Comparison of ENCODE assay signal across 19 cellular contexts in genomic region chr3:29540544-29540943, GRCh38.
A peak's percentile ranks its signal among the peaks of the same experiment; 100 is the strongest.
DNase-seq lines count a peak whose midpoint lies in the region; ATAC-seq, FAIRE-seq and TF ChIP-seq lines count a peak whose summit lies in the region.
"Had no signal": no experiment of that assay in that cellular context is flagged by ENCODE, and none has a peak within 500 bp of the region (broad histone marks: within the 10 kb centered on the region; RNA-seq: fewer than 3 reads in every experiment).

No MANE protein-coding gene starts in this region.

- no peak for DNase-seq in IMR-90
- no peak for DNase-seq in GM12878 (ENCODE audit: low read depth, low spot score)
- no peak for DNase-seq in thyroid gland
- DNase-seq in dermis blood vessel endothelial cell, result no peak
- DNase-seq in lower leg skin (ENCODE audit: low spot score in 2 of 2), result no peak
- no peak for DNase-seq in NOMO-1 treated with dmso at 0.1 percent for 144 hours (lab: John Stamatoyannopoulos, UW; ENCODE audit: unreplicated experiment)
- DNase-seq: Caco-2; CD4-positive, CD25-positive, alpha-beta regulatory T cell; CD8-positive, alpha-beta T cell; DMS153; DND-41; GM23248; H7; HCEC 1CT had no signal

- BruUV-seq in IMR-90 (replicated peaks; lab: Mats Ljungman, UMichigan), result no TSS peak
- BruUV-seq in GM12878 (replicated peaks; lab: Mats Ljungman, UMichigan), result no TSS peak

- no peak overlapping the region for H2BK5ac ChIP-seq in IMR-90 (ENCODE audit: low read depth, low read length, poor library complexity, severe bottlenecking)

- no peak overlapping the region for H2AK5ac ChIP-seq in IMR-90 (ENCODE audit: low read depth, low read length)

- H3K4me2 ChIP-seq in IMR-90 (ENCODE audit: low read depth, low read length), result no peak overlapping the region
- H3K4me2 ChIP-seq in GM12878 (ENCODE audit: control insufficient read depth, insufficient read depth), result no peak overlapping the region
- H3K4me2 ChIP-seq: BLaER1 had no signal

- no peak overlapping the region for H2BK20ac ChIP-seq in IMR-90 (ENCODE audit: low read depth, low read length)

- no peak overlapping the region for H3K14ac ChIP-seq in IMR-90 (replicated peaks; ENCODE audit: low read depth, low read length)

- H3K9me1 ChIP-seq in IMR-90 (ENCODE audit: insufficient read depth, low read length), result peaks cover 3% of the 10 kb centered on the region; the same call in 1 of the 2 replicates

- H3K79me1 ChIP-seq in IMR-90 (ENCODE audit: low read depth in 1 of 2, low read length in 2 of 2), result peaks cover 20 to 23% of the 10 kb centered on the region in 2 experiments; a peak in 2 of 4 replicates

- no peak overlapping the region; the same call in 1 of the 2 replicates for H3K23ac ChIP-seq in IMR-90 (ENCODE audit: low read depth, low read length)

- no peak overlapping the region for H4K5ac ChIP-seq in IMR-90 (ENCODE audit: low read depth, low read length)

- H2BK15ac ChIP-seq in IMR-90 (ENCODE audit: low read depth, low read length), result no peak overlapping the region

- RAD21 ChIA-PET in GM12878 (lab: Charles Lee; ENCODE audit: unreplicated experiment), result interaction anchor here (0.7 kb wide), 1 partner anchor 62 kb away, joined by 3 read pairs; no protein-coding TSS in a partner anchor

- SMC1A ChIA-PET in GM12878 (lab: Charles Lee; ENCODE audit: uncharacterized antibody, unreplicated experiment), result interaction anchor here (1.0 to 1.7 kb wide), 3 partner anchors 9 to 18 kb away, joined by 3 to 5 read pairs (median 5); no protein-coding TSS in a partner anchor

- no peak overlapping the region for H3K4ac ChIP-seq in IMR-90 (ENCODE audit: low read depth, low read length)

- H2AFZ ChIP-seq in IMR-90 (replicated peaks; ENCODE audit: low read length, poor library complexity), result no peak overlapping the region
- H2AFZ ChIP-seq in GM12878 (ENCODE audit: control insufficient read depth, low read depth, low read length), result no peak overlapping the region
- H2AFZ ChIP-seq: GM23248 had no signal

- intact Hi-C loops in IMR-90 (cut with micrococcal nuclease) (no loop called here), GM12878 (cut with micrococcal nuclease; ENCODE audit: unreplicated experiment) (no loop called here), thyroid gland (cut with DNase I) (no loop called here), lower leg skin (cut with DNase I; ENCODE audit: low total_unique reads) (no loop called here)

- no peak overlapping the region for H3K4me3 ChIP-seq in IMR-90 (ENCODE audit: insufficient read depth, low read depth, low read length)
- H3K4me3 ChIP-seq in GM12878, result no peak overlapping the region
- H3K4me3 ChIP-seq in thyroid gland (replicated peaks in 1 of 3), result no peak overlapping the region
- no peak overlapping the region for H3K4me3 ChIP-seq in lower leg skin (ENCODE audit: low read depth, poor library complexity, severe bottlenecking)
- H3K4me3 ChIP-seq: BLaER1, GM23248 had no signal

- dilution Hi-C loops in IMR-90 (cut with HindIII; ENCODE audit: low sequenced_read_pairs, unreplicated experiment), result no loop called here

- no peaks in the 10 kb centered on the region for H3K79me2 ChIP-seq in GM12878 (ENCODE audit: control insufficient read depth, insufficient read depth, low read length)

- H2AK9ac ChIP-seq in IMR-90 (replicated peaks; ENCODE audit: low read depth, low read length, poor library complexity), result no peak overlapping the region

- CTCF ChIA-PET in IMR-90 (lab: Yijun Ruan, JAX) (interaction anchor here (1.0 kb wide), 1 partner anchor 9 kb away, joined by 4 read pairs; no protein-coding TSS in a partner anchor), GM12878 (lab: Yijun Ruan, JAX) (interaction anchor here (1.2 kb wide), 1 partner anchor 12 kb away, joined by 5 read pairs; no protein-coding TSS in a partner anchor)

- no peak overlapping the region for H4K91ac ChIP-seq in IMR-90 (ENCODE audit: insufficient read depth, low read depth, low read length)

- H3K27ac ChIP-seq in IMR-90 (ENCODE audit: insufficient read depth, low read length), result no peak overlapping the region
- H3K27ac ChIP-seq in GM12878 (ENCODE audit: control insufficient read depth, insufficient read depth), result no peak overlapping the region
- H3K27ac ChIP-seq in thyroid gland, result peak overlapping the region in 2 of 3 donors; percentile 30 to 53
- H3K27ac ChIP-seq: BLaER1, C4-2B, GM23248 had no signal

- in situ Hi-C loops in IMR-90 (cut with MboI; ENCODE audit: low sequenced_read_pairs), result no loop called here
- in situ Hi-C loops in GM12878 (cut with MboI), result no loop called here

- no peak for FAIRE-seq in GM12878 (lab: Jason Lieb, UNC)
- FAIRE-seq: GM12891, GM18507, H1 had no signal

- TF ChIP-seq EP300 in GM12878 (IDR thresholded peaks at IDR 0.05; ENCODE audit: borderline replicate concordance in 1 of 2, control insufficient read depth in 1 of 2, low read depth in 2 of 2, low read length in 2 of 2), result no peak

- no peak for ATAC-seq in IMR-90 (ENCODE audit: low read depth)
- peak; percentile 59; the same call in 2 of the 3 replicates for ATAC-seq in GM12878
- ATAC-seq: CD8-positive, alpha-beta T cell had no signal

- H4K20me1 ChIP-seq in IMR-90 (ENCODE audit: insufficient read depth, low read length), result peaks cover 4% of the 10 kb centered on the region; the same call in 1 of the 2 replicates
- H4K20me1 ChIP-seq in GM12878 (ENCODE audit: control insufficient read depth, insufficient read depth), result no peaks in the 10 kb centered on the region
- H4K20me1 ChIP-seq: BLaER1 had no signal

- H3K9me3 ChIP-seq in IMR-90 (ENCODE audit: control insufficient read depth, insufficient read depth, low read length), result no peaks in the 10 kb centered on the region
- no peaks in the 10 kb centered on the region for H3K9me3 ChIP-seq in GM12878 (replicated peaks; ENCODE audit: control insufficient read depth, insufficient read depth, low read length)
- no peaks in the 10 kb centered on the region for H3K9me3 ChIP-seq in thyroid gland
- H3K9me3 ChIP-seq: BLaER1, Caco-2 had no signal

- no peak overlapping the region for H3K56ac ChIP-seq in IMR-90 (ENCODE audit: extremely low read depth, insufficient read depth, low read length)

- H3K27me3 ChIP-seq in IMR-90 (ENCODE audit: control insufficient read depth, insufficient read depth, low read length) (no peaks in the 10 kb centered on the region), GM12878 (replicated peaks in 1 of 2; ENCODE audit: control insufficient read depth in 2 of 2, insufficient read depth in 2 of 2, low read length in 1 of 2) (no peaks in the 10 kb centered on the region), thyroid gland (no peaks in the 10 kb centered on the region)
- H3K27me3 ChIP-seq: BLaER1 had no signal

- TF ChIP-seq CTCF in IMR-90 (conservative IDR thresholded peaks at IDR 0.05; ENCODE audit: low read depth, low read length) (no peak), GM12878 (IDR thresholded peaks at IDR 0.05 in 2 of 3, conservative IDR thresholded peaks at IDR 0.05 in 1 of 3; ENCODE audit: control insufficient read depth in 2 of 3, extremely low read depth in 1 of 3, insufficient read depth in 1 of 3, low read depth in 3 of 3, low read length in 3 of 3) (no peak), thyroid gland (IDR thresholded peaks at IDR 0.05) (no peak), lower leg skin (IDR thresholded peaks at IDR 0.05) (no peak)

- POLR2A ChIA-PET in IMR-90 (lab: Charles Lee; ENCODE audit: unreplicated experiment) (no interaction called here), GM12878 (lab: Charles Lee) (no interaction called here)

- peak overlapping the region; percentile 25; the same call in 1 of the 2 replicates for H3K18ac ChIP-seq in IMR-90 (ENCODE audit: low read depth, low read length)

- H4K8ac ChIP-seq in IMR-90 (ENCODE audit: low read depth in 2 of 2, low read length in 2 of 2), result no peak overlapping the region

- no peak for TF ChIP-seq RAD21 in IMR-90 (IDR thresholded peaks at IDR 0.05; ENCODE audit: low read length)
- no peak for TF ChIP-seq RAD21 in GM12878 (IDR thresholded peaks at IDR 0.05; ENCODE audit: insufficient read depth, low read depth, low read length)

- H3K9ac ChIP-seq in IMR-90 (ENCODE audit: low read depth, low read length), result no peak overlapping the region
- H3K9ac ChIP-seq in GM12878 (ENCODE audit: control insufficient read depth, insufficient read depth, low read length), result no peak overlapping the region
- H3K9ac ChIP-seq: BLaER1, GM23248 had no signal

- WGBS in IMR-90 (ENCODE audit: extremely low coverage in 2 of 2, insufficient read length in 1 of 2), 2 experiments, result no CpG with 5 or more reads among the region's 5 CpGs
- WGBS in GM12878 (ENCODE audit: insufficient coverage, insufficient replicate concordance, low lambda C conversion rate, missing lambda C conversion rate), result 64% methylated on average over 5 of the region's 5 CpGs
- WGBS in thyroid gland, 2 donors, result 97 to 98% methylated on average over 5 of the region's 5 CpGs
- 95 to 99% methylated on average over 5 of the region's 5 CpGs for WGBS in lower leg skin, 2 donors

- no peak overlapping the region for H2BK120ac ChIP-seq in IMR-90 (ENCODE audit: low read depth, low read length)

- H3K36me3 ChIP-seq in IMR-90 (ENCODE audit: control insufficient read depth, insufficient read depth, low read length) (no peaks in the 10 kb centered on the region; the same call in 1 of the 2 replicates), GM12878 (ENCODE audit: control insufficient read depth in 2 of 2, insufficient read depth in 2 of 2, low read length in 1 of 2) (no peaks in the 10 kb centered on the region), thyroid gland (no peaks in the 10 kb centered on the region)
- H3K36me3 ChIP-seq: BLaER1 had no signal

- TF ChIP-seq POLR2A in IMR-90 (IDR thresholded peaks at IDR 0.05; ENCODE audit: low read depth, low read length) (no peak), GM12878 (IDR thresholded peaks at IDR 0.05; ENCODE audit: low read depth, low read length) (no peak), thyroid gland (IDR thresholded peaks at IDR 0.05) (no peak), lower leg skin (IDR thresholded peaks at IDR 0.05) (no peak)

- no peaks in the 10 kb centered on the region for H3K4me1 ChIP-seq in IMR-90 (ENCODE audit: control insufficient read depth, insufficient read depth, low read length)
- no peaks in the 10 kb centered on the region for H3K4me1 ChIP-seq in GM12878 (ENCODE audit: control insufficient read depth, insufficient read depth, low read length)
- H3K4me1 ChIP-seq in thyroid gland, result peaks cover 36 to 49% of the 10 kb centered on the region in 2 donors
- H3K4me1 ChIP-seq: BLaER1, Caco-2 had no signal

TF ChIP-seq in IMR-90, 13 proteins besides CTCF, POLR2A, EP300 and RAD21 (continues in another document):
- TF ChIP-seq NFE2L2 (IDR thresholded peaks at IDR 0.05; ENCODE audit: low read depth, low read length) (no peak), RFX5 (IDR thresholded peaks at IDR 0.05; ENCODE audit: low read depth, low read length) (no peak), SMC3 (IDR thresholded peaks at IDR 0.05; ENCODE audit: low read depth, low read length) (no peak)

TF ChIP-seq in GM12878, 131 proteins besides CTCF, POLR2A, EP300 and RAD21 (continues in another document):
- TF ChIP-seq RBBP5 (conservative IDR thresholded peaks at IDR 0.05), result no peak
- TF ChIP-seq MEF2A (IDR thresholded peaks at IDR 0.05; ENCODE audit: insufficient read depth, low read depth, low read length), result no peak
- no peak for TF ChIP-seq CBFB (IDR thresholded peaks at IDR 0.05; ENCODE audit: low read depth)
- no peak for TF ChIP-seq HCFC1 (IDR thresholded peaks at IDR 0.05; ENCODE audit: low read length)
- TF ChIP-seq RFX5 (IDR thresholded peaks at IDR 0.05; ENCODE audit: low read depth, low read length), result no peak
- TF ChIP-seq TAF1 (IDR thresholded peaks at IDR 0.05; ENCODE audit: borderline replicate concordance, low read depth, low read length), result no peak

Comparison
In these comparisons a context has a peak if more than half of its experiments do, and no peak if none do; other contexts are left out.
1. H3K27ac ChIP-seq: peak in thyroid gland (2 of 3); none in IMR-90 (single experiment) and GM12878 (single experiment).